8 cellular contexts compared by ENCODE assay signal in genomic region chr11:8732748-8733241, GRCh38. TPM values are rescaled to one million over a fixed set of nuclear protein-coding genes. Genes with fewer than 3 reads are reported as not detected.
DNase-seq lines count a peak whose midpoint lies in the region; FAIRE-seq and TF ChIP-seq lines count a peak whose summit lies in the region.

No MANE protein-coding gene starts in this region.

- DNase-seq in G401 (ENCODE audit: low spot score) (peak; percentile 29), MG63 (peak; percentile 98), fibroblast of gingiva (ENCODE audit: low read depth) (peak; percentile 93), ovary (peak; percentile 52 to 69 (median 63)), D721Med (ENCODE audit: insufficient read length, low spot score) (no peak), NCI-H1092 (lab: John Stamatoyannopoulos, UW) (no peak), NCI-H2107 (lab: John Stamatoyannopoulos, UW) (no peak)
- no peak for DNase-seq in stimulated activated CD4-positive, alpha-beta T cell treated with anti-CD3 and anti-CD28 coated beads, Interleukin-12 subunit alpha, Interleukin-12 subunit beta, amount 100 ng/mL, for 4 hours

- H3K9me3 ChIP-seq in MG63: no peaks in the 10 kb centered on the region
- no peaks in the 10 kb centered on the region for H3K9me3 ChIP-seq in ovary

- peaks cover 43% of the 10 kb centered on the region for H3K4me1 ChIP-seq in ovary (ENCODE audit: insufficient read depth)

- 38 to 53% (median 45%) methylated on average over 7 of the region's 7 CpGs for WGBS in ovary, 3 donors

- intact Hi-C loops in ovary (cut with DNase I): loop anchor here in 1 of 4 donors (5.0 kb wide), 1 partner anchor 40 kb away; no protein-coding TSS in a partner anchor

- FAIRE-seq in D721Med (lab: Jason Lieb, UNC): no peak

- no peak for TF ChIP-seq EP300 in ovary (IDR thresholded peaks at IDR 0.05)

- TF ChIP-seq CTCF in ovary (IDR thresholded peaks at IDR 0.05): no peak
- TF ChIP-seq CTCF in D721Med (IDR thresholded peaks at IDR 0.05; ENCODE audit: insufficient read depth, missing control alignments): no peak

- in situ Hi-C loops in G401 (cut with HindIII; ENCODE audit: low sequenced_read_pairs): no loop called here

- peak overlapping the region in 1 of 2 donors; percentile 52 for H3K27ac ChIP-seq in ovary

- H3K4me3 ChIP-seq in MG63 (no peak overlapping the region), ovary (no peak overlapping the region)

- no peak for TF ChIP-seq POLR2A in ovary (IDR thresholded peaks at IDR 0.05)

- H3K27me3 ChIP-seq in MG63 (no peaks in the 10 kb centered on the region), ovary (no peaks in the 10 kb centered on the region)

- H3K36me3 ChIP-seq in MG63: peaks cover 2% of the 10 kb centered on the region; the same call in 1 of the 2 replicates
- H3K36me3 ChIP-seq in ovary: no peaks in the 10 kb centered on the region

RNA-seq across cellular contexts. Expression of gene RPL27A, which starts 50.2 kb away (rescaled TPM):
- 1,481 and 2,040 TPM in 2 replicates for total RNA-seq in G401 (2014; rRNA removed; shearing (Covaris generic))
- total RNA-seq in MG63 (2014; rRNA removed; shearing (Covaris generic); ENCODE audit: low replicate concordance): 1,350 and 4,050 TPM in 2 replicates
- total RNA-seq in ovary: 1,000 to 10,000 TPM in 6 of 7 donors, 100 to 1,000 TPM in 1; 986 to 2,251 (median 1,304) TPM
- polyA plus RNA-seq in ovary: 1,000 to 10,000 TPM; 3,412 to 6,011 TPM

RNA-seq across cellular contexts. Expression of gene TRIM66, which starts 50.3 kb away (rescaled TPM):
- 0.49 and 2.4 TPM in 2 replicates for total RNA-seq in G401 (2014; rRNA removed; shearing (Covaris generic))
- 0.74 and 1.4 TPM in 2 replicates for total RNA-seq in MG63 (2014; rRNA removed; shearing (Covaris generic); ENCODE audit: low replicate concordance)
- total RNA-seq in ovary: 10 to 100 TPM in 1 of 7 donors, 1 to 10 TPM in 6; 2.3 to 15.4 (median 4.9) TPM
- polyA plus RNA-seq in ovary: 1 to 10 TPM; 2.6 to 6.7 TPM

Comparison
In these comparisons a context has a peak if more than half of its experiments do, and no peak if none do; other contexts are left out.
1. DNase-seq: peak in G401 (single experiment), MG63 (single experiment), fibroblast of gingiva (single experiment) and ovary (5 of 5); none in D721Med (single experiment), NCI-H1092 (single experiment), stimulated activated CD4-positive, alpha-beta T cell treated with anti-CD3 and anti-CD28 coated beads, Interleukin-12 subunit alpha, Interleukin-12 subunit beta, amount 100 ng/mL, for 4 hours (single experiment) and NCI-H2107 (single experiment).